Comparison of ENCODE assay signal across 28 cellular contexts in genomic region chr7:27532256-27532783, GRCh38.
DNase-seq lines count a peak whose midpoint lies in the region; TF ChIP-seq lines count a peak whose summit lies in the region.
"Had no signal": no experiment of that assay in that cellular context is flagged by ENCODE, and none has a peak within 500 bp of the region (broad histone marks: within the 10 kb centered on the region; RNA-seq: fewer than 3 reads in every experiment).

No MANE protein-coding gene starts in this region.

- H3K79me2 ChIP-seq in hepatocyte = no peaks in the 10 kb centered on the region
- H3K79me2 ChIP-seq: parathyroid adenoma had no signal

- no peaks in the 10 kb centered on the region for H3K27me3 ChIP-seq in hepatocyte
- H3K27me3 ChIP-seq in adrenal gland = no peaks in the 10 kb centered on the region
- H3K27me3 ChIP-seq: BLaER1 treated with 17β-estradiol and CSF1 and Interleukin-3, amounts not matched to agents 10 nM and 100 nM; dorsolateral prefrontal cortex had no signal

- peak; percentile 16 for DNase-seq in EL
- DNase-seq in NCI-H1694 (lab: John Stamatoyannopoulos, UW) = peak; percentile 19
- peak; percentile 19 for DNase-seq in amniotic epithelial cell (ENCODE audit: low read depth)
- DNase-seq in hepatocyte (ENCODE audit: low spot score) = peak; percentile 32
- no peak for DNase-seq in T1000 (lab: John Stamatoyannopoulos, UW)
- DNase-seq in activated naive CD4-positive, alpha-beta T cell treated with anti-CD3 and anti-CD28 coated beads, Interleukin-2, amount 50 U/mL, for 16 hours = no peak
- no peak for DNase-seq in adrenal gland
- DNase-seq: activated CD4-positive, alpha-beta T cell treated with anti-CD3 and anti-CD28 coated beads for 48 hours; activated effector memory CD4-positive, alpha-beta T cell treated with Interleukin-2 at 50 U/mL for 16 hours; activated T-cell treated with anti-CD3 and anti-CD28 coated beads, Interleukin-2, amount 50 U/mL, for 1 hour; cerebellar nuclear complex; DMS53; dorsolateral prefrontal cortex; glutamatergic neuron; islet precursor cell; Karpas-422; left ventricle myocardium inferior; NCI-H187; NCI-H345; NCI-H69; retina; SIG-M5; substantia nigra; trophoblast cell; WERI-Rb-1 had no signal

- H3K4me1 ChIP-seq in hepatocyte (ENCODE audit: insufficient read depth) = peaks cover 8% of the 10 kb centered on the region
- no peaks in the 10 kb centered on the region for H3K4me1 ChIP-seq in adrenal gland (replicated peaks in 1 of 2)
- H3K4me1 ChIP-seq: BLaER1 treated with 17β-estradiol and CSF1 and Interleukin-3, amounts not matched to agents 10 nM and 100 nM; left ventricle myocardium inferior; parathyroid adenoma had no signal

- H4K20me1 ChIP-seq in hepatocyte (ENCODE audit: insufficient read depth, poor library complexity, severe bottlenecking) = no peaks in the 10 kb centered on the region
- H4K20me1 ChIP-seq: BLaER1 treated with 17β-estradiol and CSF1 and Interleukin-3, amounts not matched to agents 10 nM and 100 nM had no signal

- H3K27ac ChIP-seq in hepatocyte = no peak overlapping the region
- no peak overlapping the region for H3K27ac ChIP-seq in adrenal gland
- H3K27ac ChIP-seq: BLaER1 treated with 17β-estradiol and CSF1 and Interleukin-3, amounts not matched to agents 10 nM and 100 nM; dorsolateral prefrontal cortex; left ventricle myocardium inferior; parathyroid adenoma; skin epidermis; WERI-Rb-1 had no signal

- no peak overlapping the region for H2AFZ ChIP-seq in hepatocyte
- H2AFZ ChIP-seq: parathyroid adenoma had no signal

- no peak overlapping the region for H3K4me2 ChIP-seq in hepatocyte
- H3K4me2 ChIP-seq: BLaER1 treated with 17β-estradiol and CSF1 and Interleukin-3, amounts not matched to agents 10 nM and 100 nM had no signal

- peaks cover 3% of the 10 kb centered on the region for H3K36me3 ChIP-seq in hepatocyte (replicated peaks; ENCODE audit: insufficient read depth, low read depth)
- H3K36me3 ChIP-seq in adrenal gland (replicated peaks in 1 of 2) = no peaks in the 10 kb centered on the region
- H3K36me3 ChIP-seq: WERI-Rb-1 had no signal

- H3K4me3 ChIP-seq in hepatocyte (no peak overlapping the region), adrenal gland (no peak overlapping the region)
- H3K4me3 ChIP-seq: BLaER1 treated with 17β-estradiol and CSF1 and Interleukin-3, amounts not matched to agents 10 nM and 100 nM; dorsolateral prefrontal cortex; left ventricle myocardium inferior; skin epidermis had no signal

- no peaks in the 10 kb centered on the region for H3K9me2 ChIP-seq in hepatocyte (replicated peaks; ENCODE audit: insufficient read depth)

- H3K9me3 ChIP-seq in hepatocyte (ENCODE audit: low read depth) (no peaks in the 10 kb centered on the region), adrenal gland (replicated peaks in 1 of 3) (no peaks in the 10 kb centered on the region)
- H3K9me3 ChIP-seq: left ventricle myocardium inferior had no signal

- TF ChIP-seq CTCF in hepatocyte (IDR thresholded peaks at IDR 0.05; ENCODE audit: poor library complexity) = no peak
- TF ChIP-seq CTCF in adrenal gland (IDR thresholded peaks at IDR 0.05) = no peak

- intact Hi-C loops in adrenal gland (cut with DNase I) = no loop called here

- no peak for TF ChIP-seq POLR2A in adrenal gland (IDR thresholded peaks at IDR 0.05)

- WGBS in hepatocyte (ENCODE audit: low lambda C conversion rate, missing lambda C conversion rate) = 45% methylated on average over 1 of the region's 1 CpG
- 85 to 98% (median 90%) methylated on average over 1 of the region's 1 CpG for WGBS in adrenal gland, 4 donors

Comparison
In these comparisons a context has a peak if more than half of its experiments do, and no peak if none do; other contexts are left out.
1. DNase-seq: peak in EL (single experiment), NCI-H1694 (single experiment), amniotic epithelial cell (single experiment) and hepatocyte (single experiment); none in T1000 (single experiment), activated naive CD4-positive, alpha-beta T cell treated with anti-CD3 and anti-CD28 coated beads, Interleukin-2, amount 50 U/mL, for 16 hours (single experiment) and adrenal gland (0 of 7).